21 cellular contexts compared by ENCODE assay signal in genomic region chr6:135060076-135060475, GRCh38.
"Had no signal": no experiment of that assay in that cellular context is flagged by ENCODE, and none has a peak within 500 bp of the region (broad histone marks: within the 10 kb centered on the region; RNA-seq: fewer than 3 reads in every experiment).

No MANE protein-coding gene starts in this region.

- DNase-seq: islet precursor cell; left ventricle myocardium inferior; midbrain; mucosa of descending colon; naive thymus-derived CD4-positive, alpha-beta T cell; nucleus accumbens; right cardiac atrium; stimulated activated CD4-positive, alpha-beta T cell treated with anti-CD3 and anti-CD28 coated beads, Interleukin-12 subunit alpha, Interleukin-12 subunit beta, amount 100 ng/mL, for 4 hours; stimulated activated CD4-positive, alpha-beta T cell treated with anti-CD3 and anti-CD28 coated beads, Interleukin-15, amount 100 ng/mL, for 24 hours; stimulated activated CD4-positive, alpha-beta T cell treated with anti-CD3 and anti-CD28 coated beads, Interleukin-2, amount 100 ng/mL, for 24 hours; stimulated activated CD4-positive, alpha-beta T cell treated with anti-CD3 and anti-CD28 coated beads, Interleukin-4, amount 100 ng/mL, for 1 hour; stimulated activated naive B cell treated with anti-CD40 and anti-IgM and Interleukin-4, amounts not matched to agents 10 μg/mL and 1 μg/mL and 100 μg/mL, for 72 hours; stimulated activated naive CD8-positive, alpha-beta T cell treated with anti-CD3 and anti-CD28 coated beads, Interleukin-15, Interleukin-2, amounts not matched to agents 100 U/mL and 50 U/mL, for 24 hours; stomach; testis; thyroid gland; transverse colon; upper lobe of left lung had no signal

- H3K4me3 ChIP-seq: left ventricle myocardium inferior, lung, mucosa of descending colon, skin epidermis, stomach, testis, thyroid gland, transverse colon, upper lobe of left lung, vagina had no signal

- H3K27ac ChIP-seq: left ventricle myocardium inferior, skin epidermis, stomach, testis, thyroid gland, transverse colon, upper lobe of left lung, vagina had no signal

- H3K27me3 ChIP-seq: stomach, testis, thyroid gland, transverse colon, upper lobe of left lung, vagina had no signal

- H3K4me1 ChIP-seq: testis had no signal

- H3K36me3 ChIP-seq: left ventricle myocardium inferior, stomach, thyroid gland, transverse colon, upper lobe of left lung, vagina had no signal

- H3K9me3 ChIP-seq: left ventricle myocardium inferior, mucosa of descending colon, stomach, testis, thyroid gland, transverse colon, upper lobe of left lung, vagina had no signal
